1 cellular context compared by ENCODE assay signal in the genomic region with DNA sequence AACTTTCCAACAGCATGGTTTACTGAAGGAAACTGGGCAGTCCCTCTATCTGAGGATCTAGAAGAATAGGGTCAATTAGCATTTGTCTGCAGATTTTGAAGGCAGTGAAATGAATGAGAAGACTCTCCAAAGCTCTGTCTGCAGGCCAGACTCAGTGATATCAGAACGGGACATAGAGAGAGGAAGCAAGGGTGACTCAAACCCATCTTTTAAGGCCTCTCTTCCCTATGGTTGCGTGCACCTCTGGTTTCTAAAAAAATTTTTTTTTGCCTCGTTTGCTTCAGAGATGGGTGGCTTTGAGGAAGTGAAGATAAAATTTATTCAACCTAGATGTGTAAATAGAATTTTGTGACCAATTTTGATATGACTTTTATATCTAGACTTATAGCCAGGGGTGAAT.
TF ChIP-seq lines count a peak whose summit lies in the region.

No MANE protein-coding gene starts in this region.

TF ChIP-seq in HepG2, 621 proteins besides CTCF, POLR2A, EP300 and RAD21 (continued from another document):
- TF ChIP-seq, protein P1, sequence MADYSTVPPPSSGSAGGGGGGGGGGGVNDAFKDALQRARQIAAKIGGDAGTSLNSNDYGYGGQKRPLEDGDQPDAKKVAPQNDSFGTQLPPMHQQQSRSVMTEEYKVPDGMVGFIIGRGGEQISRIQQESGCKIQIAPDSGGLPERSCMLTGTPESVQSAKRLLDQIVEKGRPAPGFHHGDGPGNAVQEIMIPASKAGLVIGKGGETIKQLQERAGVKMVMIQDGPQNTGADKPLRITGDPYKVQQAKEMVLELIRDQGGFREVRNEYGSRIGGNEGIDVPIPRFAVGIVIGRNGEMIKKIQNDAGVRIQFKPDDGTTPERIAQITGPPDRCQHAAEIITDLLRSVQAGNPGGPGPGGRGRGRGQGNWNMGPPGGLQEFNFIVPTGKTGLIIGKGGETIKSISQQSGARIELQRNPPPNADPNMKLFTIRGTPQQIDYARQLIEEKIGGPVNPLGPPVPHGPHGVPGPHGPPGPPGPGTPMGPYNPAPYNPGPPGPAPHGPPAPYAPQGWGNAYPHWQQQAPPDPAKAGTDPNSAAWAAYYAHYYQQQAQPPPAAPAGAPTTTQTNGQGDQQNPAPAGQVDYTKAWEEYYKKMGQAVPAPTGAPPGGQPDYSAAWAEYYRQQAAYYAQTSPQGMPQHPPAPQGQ (CRISPR knock-in tag; IDR thresholded peaks at IDR 0.05; ENCODE audit: borderline replicate concordance) = no peak
- TF ChIP-seq ZNF816 (CRISPR knock-in tag; IDR thresholded peaks at IDR 0.05; ENCODE audit: borderline replicate concordance) = no peak
- TF ChIP-seq, protein P2, sequence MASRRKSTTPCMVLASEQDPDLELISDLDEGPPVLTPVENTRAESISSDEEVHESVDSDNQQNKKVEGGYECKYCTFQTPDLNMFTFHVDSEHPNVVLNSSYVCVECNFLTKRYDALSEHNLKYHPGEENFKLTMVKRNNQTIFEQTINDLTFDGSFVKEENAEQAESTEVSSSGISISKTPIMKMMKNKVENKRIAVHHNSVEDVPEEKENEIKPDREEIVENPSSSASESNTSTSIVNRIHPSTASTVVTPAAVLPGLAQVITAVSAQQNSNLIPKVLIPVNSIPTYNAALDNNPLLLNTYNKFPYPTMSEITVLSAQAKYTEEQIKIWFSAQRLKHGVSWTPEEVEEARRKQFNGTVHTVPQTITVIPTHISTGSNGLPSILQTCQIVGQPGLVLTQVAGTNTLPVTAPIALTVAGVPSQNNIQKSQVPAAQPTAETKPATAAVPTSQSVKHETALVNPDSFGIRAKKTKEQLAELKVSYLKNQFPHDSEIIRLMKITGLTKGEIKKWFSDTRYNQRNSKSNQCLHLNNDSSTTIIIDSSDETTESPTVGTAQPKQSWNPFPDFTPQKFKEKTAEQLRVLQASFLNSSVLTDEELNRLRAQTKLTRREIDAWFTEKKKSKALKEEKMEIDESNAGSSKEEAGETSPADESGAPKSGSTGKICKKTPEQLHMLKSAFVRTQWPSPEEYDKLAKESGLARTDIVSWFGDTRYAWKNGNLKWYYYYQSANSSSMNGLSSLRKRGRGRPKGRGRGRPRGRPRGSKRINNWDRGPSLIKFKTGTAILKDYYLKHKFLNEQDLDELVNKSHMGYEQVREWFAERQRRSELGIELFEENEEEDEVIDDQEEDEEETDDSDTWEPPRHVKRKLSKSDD (CRISPR knock-in tag; IDR thresholded peaks at IDR 0.05; ENCODE audit: low read depth) = no peak
- TF ChIP-seq, protein P3, sequence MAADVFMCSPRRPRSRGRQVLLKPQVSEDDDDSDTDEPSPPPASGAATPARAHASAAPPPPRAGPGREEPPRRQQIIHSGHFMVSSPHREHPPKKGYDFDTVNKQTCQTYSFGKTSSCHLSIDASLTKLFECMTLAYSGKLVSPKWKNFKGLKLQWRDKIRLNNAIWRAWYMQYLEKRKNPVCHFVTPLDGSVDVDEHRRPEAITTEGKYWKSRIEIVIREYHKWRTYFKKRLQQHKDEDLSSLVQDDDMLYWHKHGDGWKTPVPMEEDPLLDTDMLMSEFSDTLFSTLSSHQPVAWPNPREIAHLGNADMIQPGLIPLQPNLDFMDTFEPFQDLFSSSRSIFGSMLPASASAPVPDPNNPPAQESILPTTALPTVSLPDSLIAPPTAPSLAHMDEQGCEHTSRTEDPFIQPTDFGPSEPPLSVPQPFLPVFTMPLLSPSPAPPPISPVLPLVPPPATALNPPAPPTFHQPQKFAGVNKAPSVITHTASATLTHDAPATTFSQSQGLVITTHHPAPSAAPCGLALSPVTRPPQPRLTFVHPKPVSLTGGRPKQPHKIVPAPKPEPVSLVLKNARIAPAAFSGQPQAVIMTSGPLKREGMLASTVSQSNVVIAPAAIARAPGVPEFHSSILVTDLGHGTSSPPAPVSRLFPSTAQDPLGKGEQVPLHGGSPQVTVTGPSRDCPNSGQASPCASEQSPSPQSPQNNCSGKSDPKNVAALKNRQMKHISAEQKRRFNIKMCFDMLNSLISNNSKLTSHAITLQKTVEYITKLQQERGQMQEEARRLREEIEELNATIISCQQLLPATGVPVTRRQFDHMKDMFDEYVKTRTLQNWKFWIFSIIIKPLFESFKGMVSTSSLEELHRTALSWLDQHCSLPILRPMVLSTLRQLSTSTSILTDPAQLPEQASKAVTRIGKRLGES (CRISPR knock-in tag; IDR thresholded peaks at IDR 0.05; ENCODE audit: borderline replicate concordance) = no peak
TF ChIP-seq in HepG2: peak in this region for 0.
